25 cellular contexts compared by ENCODE assay signal in the genomic region with DNA sequence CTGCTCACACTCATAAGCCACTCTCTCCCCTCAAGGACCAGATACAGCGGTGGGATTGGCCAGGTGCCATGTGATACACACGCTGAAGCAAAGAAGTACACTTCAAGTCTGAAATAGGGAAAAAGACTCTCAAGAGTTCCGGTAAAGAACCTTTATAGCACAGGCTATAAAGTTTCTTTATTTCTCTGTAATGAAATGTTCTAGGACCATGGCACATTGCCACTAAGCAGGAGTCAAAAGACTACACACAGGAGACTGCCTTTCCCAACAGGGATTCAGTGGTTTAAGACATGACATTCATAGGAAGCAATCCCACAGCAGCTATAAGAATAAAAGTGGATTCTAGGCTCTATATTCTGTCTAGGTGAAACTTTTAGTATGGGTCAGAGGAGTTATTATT.
"Had no signal": no experiment of that assay in that cellular context is flagged by ENCODE, and none has a peak within 500 bp of the region (broad histone marks: within the 10 kb centered on the region; RNA-seq: fewer than 3 reads in every experiment).

No MANE protein-coding gene starts in this region.

- H3K27ac ChIP-seq: brain microvascular endothelial cell, cardiac muscle cell, Peyer's patch, RWPE1 had no signal

- H3K9me3 ChIP-seq: Peyer's patch had no signal

- H3K36me3 ChIP-seq: brain microvascular endothelial cell, cardiac muscle cell, Peyer's patch had no signal

- DNase-seq: activated CD4-positive, alpha-beta T cell treated with anti-CD3 and anti-CD28 coated beads for 4 hours; activated CD8-positive, alpha-beta memory T cell treated with anti-CD3 and anti-CD28 coated beads, Interleukin-2, amount 50 U/mL, for 4 hours; activated CD8-positive, alpha-beta T cell treated with anti-CD3 and anti-CD28 coated beads for 36 hours; activated gamma-delta T cell treated with Interleukin-2 at 50 U/mL for 16 hours; activated naive CD4-positive, alpha-beta T cell treated with anti-CD3 and anti-CD28 coated beads, Interleukin-2, amount 10 ng/mL, durations not matched to agents 7 days and 5 days; activated naive CD8-positive, alpha-beta T cell treated with anti-CD3 and anti-CD28 coated beads for 36 hours; activated T-cell treated with anti-CD3 and anti-CD28 coated beads, Interleukin-2, amount 50 U/mL, for 72 hours; brain microvascular endothelial cell; IMR-90; Kasumi-1; KBM-7; NCI-H1092 treated with DMSO at 0.1 percent for 48 hours; NCI-H1417 treated with DMSO at 0.1 percent for 48 hours; NCI-H1694; NCI-H2081; NCI-H2171; NCI-H2227 treated with DMSO at 0.1 percent for 48 hours; NCI-H446 treated with DMSO at 0.1 percent for 48 hours; NCI-H69; NK-92 treated with Interleukin-12 subunit alpha and Interleukin-12 subunit beta, amount 100 ng/mL, for 24 hours; Peyer's patch; SHP77 had no signal

- H3K27me3 ChIP-seq: brain microvascular endothelial cell, cardiac muscle cell, Peyer's patch had no signal

- H3K4me1 ChIP-seq: Peyer's patch had no signal

- H3K4me3 ChIP-seq: cardiac muscle cell, Peyer's patch had no signal

- ATAC-seq: activated CD4-positive, CD25-positive, alpha-beta regulatory T cell treated with anti-CD3 and anti-CD28 coated beads, Interleukin-2, amount 50 U/mL, for 24 hours; activated CD8-positive, alpha-beta T cell treated with anti-CD3 and anti-CD28 coated beads for 36 hours; activated T-cell treated with anti-CD3 and anti-CD28 coated beads, Interleukin-2, amount 50 U/mL, for 72 hours had no signal
